In the genomic region with DNA sequence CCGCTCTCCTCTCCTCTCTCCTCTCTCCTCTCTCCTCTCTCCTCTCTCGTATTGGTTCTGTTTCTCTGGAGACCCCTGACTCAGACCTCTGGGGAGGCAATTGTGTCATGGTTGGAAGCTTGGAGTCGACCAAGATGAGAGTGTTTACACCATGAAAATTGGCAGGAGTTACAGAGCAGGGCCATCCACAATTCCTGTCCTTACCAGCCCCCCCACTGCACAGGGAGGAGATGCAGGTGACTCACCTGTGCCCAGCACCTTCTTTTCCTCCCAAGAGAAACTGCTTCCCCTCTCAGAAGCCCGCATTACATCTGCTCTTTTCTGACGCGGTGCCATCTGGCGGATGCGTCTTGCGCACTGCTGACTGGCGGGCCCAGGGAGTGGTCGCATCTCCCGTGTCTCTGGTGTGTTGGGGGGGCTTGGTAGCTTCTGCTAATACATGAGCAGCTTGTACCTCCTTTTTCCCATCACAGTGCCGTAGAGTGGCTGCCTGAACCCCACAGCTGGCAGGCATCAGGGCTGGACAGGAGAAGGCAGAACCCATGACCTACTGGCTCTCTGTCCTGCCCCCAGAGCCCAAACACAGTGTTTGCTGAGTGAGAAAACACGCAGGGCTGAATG, we compare ENCODE assay signal across 19 cellular contexts. TPM values are rescaled to one million over a fixed set of nuclear protein-coding genes. Genes with fewer than 3 reads are reported as not detected.
"Had no signal": no experiment of that assay in that cellular context is flagged by ENCODE, and none has a peak within 500 bp of the region (broad histone marks: within the 10 kb centered on the region; RNA-seq: fewer than 3 reads in every experiment).

No MANE protein-coding gene starts in this region.

- DNase-seq: activated CD4-positive, alpha-beta T cell treated with anti-CD3 and anti-CD28 coated beads for 4 hours; activated CD8-positive, alpha-beta T cell treated with anti-CD3 and anti-CD28 coated beads for 36 hours; activated gamma-delta T cell; activated naive CD8-positive, alpha-beta T cell treated with anti-CD3 and anti-CD28 coated beads for 36 hours; activated T-cell treated with anti-CD3 and anti-CD28 coated beads, Interleukin-2, amount 50 U/mL, for 4 hours; amygdala; body of pancreas; cortex of kidney; effector CD8-positive, alpha-beta T cell; heart right ventricle; retina; stimulated activated CD4-positive, alpha-beta T cell treated with anti-CD3 and anti-CD28 coated beads, Interleukin-2, amount 100 ng/mL, for 48 hours; stimulated activated naive B cell treated with anti-CD40 and anti-IgM and Interleukin-4, amounts not matched to agents 10 μg/mL and 1 μg/mL and 100 μg/mL, for 72 hours; T-helper 17 cell had no signal

- H3K4me3 ChIP-seq: body of pancreas, gastroesophageal sphincter, heart right ventricle, tibial artery had no signal

- H3K36me3 ChIP-seq: gastroesophageal sphincter, heart right ventricle, tibial artery had no signal

- H3K4me1 ChIP-seq: body of pancreas, gastroesophageal sphincter, heart right ventricle, tibial artery had no signal

- H3K27ac ChIP-seq: body of pancreas, gastroesophageal sphincter, heart right ventricle, tibial artery had no signal

- ATAC-seq: activated CD8-positive, alpha-beta T cell treated with anti-CD3 and anti-CD28 coated beads for 36 hours; activated T-cell treated with anti-CD3 and anti-CD28 coated beads, Interleukin-2, amount 50 U/mL, for 4 hours; body of pancreas; gastroesophageal sphincter; heart right ventricle; naive thymus-derived CD8-positive, alpha-beta T cell; stimulated activated naive B cell treated with anti-CD40 and anti-IgM and Interleukin-4, amounts not matched to agents 10 μg/mL and 1 μg/mL and 100 μg/mL, for 72 hours; T-helper 17 cell; WTC11 had no signal

- H3K27me3 ChIP-seq: body of pancreas had no signal

- H3K9me3 ChIP-seq: body of pancreas, gastroesophageal sphincter, tibial artery had no signal

RNA-seq across cellular contexts. Expression of a gene that starts 31.4 kb away (rescaled TPM):
- total RNA-seq: activated CD8-positive, alpha-beta T cell treated with anti-CD3 and anti-CD28 coated beads for 36 hours; activated naive CD8-positive, alpha-beta T cell treated with anti-CD3 and anti-CD28 coated beads for 36 hours; activated T-cell treated with anti-CD3 and anti-CD28 coated beads, Interleukin-2, amount 50 U/mL, for 4 hours; body of pancreas; gastroesophageal sphincter; naive thymus-derived CD8-positive, alpha-beta T cell; subcutaneous adipose tissue; T-helper 17 cell had no signal
- polyA plus RNA-seq: naive thymus-derived CD8-positive, alpha-beta T cell had no signal

RNA-seq across cellular contexts. Expression of a gene that starts 43.7 kb away (rescaled TPM):
- total RNA-seq: activated CD8-positive, alpha-beta T cell treated with anti-CD3 and anti-CD28 coated beads for 36 hours; activated naive CD8-positive, alpha-beta T cell treated with anti-CD3 and anti-CD28 coated beads for 36 hours; activated T-cell treated with anti-CD3 and anti-CD28 coated beads, Interleukin-2, amount 50 U/mL, for 4 hours; naive thymus-derived CD8-positive, alpha-beta T cell; T-helper 17 cell had no signal
- polyA plus RNA-seq: naive thymus-derived CD8-positive, alpha-beta T cell had no signal
